35 cellular contexts compared by ENCODE assay signal in genomic region chr4:15568814-15569213, GRCh38.
"Had no signal": no experiment of that assay in that cellular context is flagged by ENCODE, and none has a peak within 500 bp of the region (broad histone marks: within the 10 kb centered on the region; RNA-seq: fewer than 3 reads in every experiment).

No MANE protein-coding gene starts in this region.

- H3K4me1 Mint-ChIP-seq: activated CD4-positive, alpha-beta T cell treated with anti-CD3 and anti-CD28 coated beads for 36 hours; activated CD4-positive, alpha-beta T cell treated with anti-CD3 and anti-CD28 coated beads, Interleukin-2, amount 10 ng/mL, durations not matched to agents 7 days and 5 days; WTC11 had no signal

- H3K4me3 Mint-ChIP-seq: activated CD4-positive, alpha-beta T cell treated with anti-CD3 and anti-CD28 coated beads for 36 hours; activated CD4-positive, alpha-beta T cell treated with anti-CD3 and anti-CD28 coated beads, Interleukin-2, amount 10 ng/mL, durations not matched to agents 7 days and 5 days; activated CD8-positive, alpha-beta T cell treated with anti-CD3 and anti-CD28 coated beads, Interleukin-2, amount 10 ng/mL, durations not matched to agents 7 days and 5 days; activated T-cell treated with anti-CD3 and anti-CD28 coated beads, Interleukin-2, amount 50 U/mL, for 24 hours; T-helper 1 cell treated with Interleukin-12 subunit alpha and Interleukin-12 subunit beta and Interleukin-4 antibody, amounts not matched to agents 30 μg/mL and 1 μg/mL, for 36 hours; T-helper 2 cell treated with Interferon-gamma antibody and Interleukin-4, amounts not matched to agents 5 μg/mL and 100 μg/mL, for 36 hours; WTC11 had no signal

- DNase-seq: activated CD4-positive, alpha-beta T cell treated with anti-CD3 and anti-CD28 coated beads for 36 hours; activated CD4-positive, alpha-beta T cell treated with anti-CD3 and anti-CD28 coated beads, Interleukin-2, amount 10 ng/mL, durations not matched to agents 7 days and 5 days; activated CD4-positive, alpha-beta T cell treated with anti-CD3 and anti-CD28 coated beads, Interleukin-2, amount 50 U/mL, for 48 hours; activated CD8-positive, alpha-beta T cell treated with anti-CD3 and anti-CD28 coated beads, Interleukin-2, amount 10 ng/mL, durations not matched to agents 7 days and 5 days; activated gamma-delta T cell; activated naive CD4-positive, alpha-beta T cell treated with Interleukin-2 at 50 U/mL for 16 hours; activated T-cell treated with anti-CD3 and anti-CD28 coated beads, Interleukin-2, amount 50 U/mL, for 24 hours; adrenal gland; brain microvascular endothelial cell; central memory CD4-positive, alpha-beta T cell; MM.1S; NCI-H1092 treated with DMSO at 0.1 percent for 48 hours; NCI-H1417; NCI-H146; NCI-H187; NCI-H2029 treated with DMSO at 0.1 percent for 48 hours; NCI-H2107; NCI-H2171; NCI-H510A; NCI-H526; NCI-H748 treated with DMSO at 0.1 percent for 48 hours; NK-92 treated with Interleukin-12 subunit alpha and Interleukin-12 subunit beta, amount 100 ng/mL, for 24 hours; PC-3; Peyer's patch; RPMI8226; SHP77 treated with DMSO at 0.1 percent for 48 hours; SK-N-SH had no signal

- H3K27me3 Mint-ChIP-seq: activated CD4-positive, alpha-beta T cell treated with anti-CD3 and anti-CD28 coated beads for 36 hours; activated CD4-positive, alpha-beta T cell treated with anti-CD3 and anti-CD28 coated beads, Interleukin-2, amount 10 ng/mL, durations not matched to agents 7 days and 5 days; activated T-cell treated with anti-CD3 and anti-CD28 coated beads, Interleukin-2, amount 50 U/mL, for 24 hours had no signal

- H3K27me3 ChIP-seq: adrenal gland, brain microvascular endothelial cell, Peyer's patch, SJSA1 had no signal

- ATAC-seq: activated CD4-positive, alpha-beta T cell treated with anti-CD3 and anti-CD28 coated beads for 36 hours; activated CD4-positive, CD25-positive, alpha-beta regulatory T cell treated with anti-CD3 and anti-CD28 coated beads, Interleukin-2, amount 50 U/mL, for 24 hours; activated CD8-positive, alpha-beta T cell treated with anti-CD3 and anti-CD28 coated beads, Interleukin-2, amount 10 ng/mL, durations not matched to agents 7 days and 5 days; activated naive CD4-positive, alpha-beta T cell treated with anti-CD3 and anti-CD28 coated beads, Interleukin-2, amount 50 U/mL, for 72 hours; PC-3; WTC11 had no signal

- H3K27ac ChIP-seq: adrenal gland, brain microvascular endothelial cell, KMS-11, Peyer's patch, SJSA1 had no signal

- H3K9me3 Mint-ChIP-seq: activated naive CD4-positive, alpha-beta T cell treated with anti-CD3 and anti-CD28 coated beads, Interleukin-2, amount 50 U/mL, for 72 hours; activated T-cell treated with anti-CD3 and anti-CD28 coated beads, Interleukin-2, amount 50 U/mL, for 24 hours; activated T-helper 2 cell treated with anti-CD3 and anti-CD28 coated beads, Interferon-gamma antibody, Interleukin-2, Interleukin-4, amounts not matched to agents 10 μg/mL and 5 μg/mL and 100 μg/mL, durations not matched to agents 14 hours and 24 hours and 36 hours; T-helper 1 cell treated with Interleukin-12 subunit alpha and Interleukin-12 subunit beta and Interleukin-4 antibody, amounts not matched to agents 30 μg/mL and 1 μg/mL, for 36 hours; T-helper 2 cell treated with Interferon-gamma antibody and Interleukin-4, amounts not matched to agents 5 μg/mL and 100 μg/mL, for 36 hours; WTC11 had no signal

- H3K9ac ChIP-seq: KMS-11, SK-N-SH had no signal

- H3K27ac Mint-ChIP-seq: activated CD4-positive, alpha-beta T cell treated with anti-CD3 and anti-CD28 coated beads for 36 hours; activated CD4-positive, alpha-beta T cell treated with anti-CD3 and anti-CD28 coated beads, Interleukin-2, amount 10 ng/mL, durations not matched to agents 7 days and 5 days; activated CD8-positive, alpha-beta T cell treated with anti-CD3 and anti-CD28 coated beads, Interleukin-2, amount 10 ng/mL, durations not matched to agents 7 days and 5 days; activated naive CD4-positive, alpha-beta T cell treated with anti-CD3 and anti-CD28 coated beads, Interleukin-2, amount 50 U/mL, for 72 hours; activated T-cell treated with anti-CD3 and anti-CD28 coated beads, Interleukin-2, amount 50 U/mL, for 24 hours; activated T-helper 2 cell treated with anti-CD3 and anti-CD28 coated beads, Interferon-gamma antibody, Interleukin-2, Interleukin-4, amounts not matched to agents 10 μg/mL and 5 μg/mL and 100 μg/mL, durations not matched to agents 14 hours and 24 hours and 36 hours; T-helper 1 cell treated with Interleukin-12 subunit alpha and Interleukin-12 subunit beta and Interleukin-4 antibody, amounts not matched to agents 30 μg/mL and 1 μg/mL, for 36 hours; T-helper 2 cell treated with Interferon-gamma antibody and Interleukin-4, amounts not matched to agents 5 μg/mL and 100 μg/mL, for 36 hours; WTC11 had no signal

- H3K9me3 ChIP-seq: adrenal gland, Peyer's patch, SJSA1, SK-N-SH had no signal

- H3K36me3 ChIP-seq: SJSA1 had no signal

- H3K4me1 ChIP-seq: adrenal gland, Peyer's patch, SJSA1 had no signal

- H3K4me3 ChIP-seq: adrenal gland, Peyer's patch, SJSA1 had no signal

- H3K4me2 ChIP-seq: KMS-11, SK-N-SH had no signal
